8 cellular contexts compared by ENCODE assay signal in genomic region chr13:35475131-35475959, GRCh38. TPM values are rescaled to one million over a fixed set of nuclear protein-coding genes. Genes with fewer than 3 reads are reported as not detected.
A peak's percentile ranks its signal among the peaks of the same experiment; 100 is the strongest.
DNase-seq lines count a peak whose midpoint lies in the region; ATAC-seq and TF ChIP-seq lines count a peak whose summit lies in the region.

No MANE protein-coding gene starts in this region.

- no peaks in the 10 kb centered on the region for H3K9me3 ChIP-seq in esophagus squamous epithelium

- DNase-seq in RPMI7951 (ENCODE audit: low read depth): peak; percentile 67
- no peak for DNase-seq in esophagus squamous epithelium (lab: John Stamatoyannopoulos, UW)
- peak; percentile 41 for DNase-seq in myocyte (ENCODE audit: low read depth)
- no peak for DNase-seq in SW 1271 (lab: John Stamatoyannopoulos, UW)
- no peak for DNase-seq in effector CD4-positive, alpha-beta T cell
- DNase-seq in epidermal melanocyte (ENCODE audit: insufficient read length, low spot score): no peak
- DNase-seq in activated CD4-positive, CD25-positive, alpha-beta regulatory T cell (lab: John Stamatoyannopoulos, UW): no peak

- peak overlapping the region; percentile 26 to 64 (median 40) for H3K4me3 ChIP-seq in esophagus squamous epithelium

- peaks cover 3 to 45% (median 4%) of the 10 kb centered on the region in 3 donors for H3K4me1 ChIP-seq in esophagus squamous epithelium

- peak overlapping the region in 2 of 4 donors; percentile 29 to 41 for H3K27ac ChIP-seq in esophagus squamous epithelium

- H3K36me3 ChIP-seq in esophagus squamous epithelium: no peaks in the 10 kb centered on the region

- peak; percentile 40 for ATAC-seq in GM18520 (IDR thresholded peaks at IDR 0.05; ENCODE audit: unreplicated experiment)

- peaks cover 0 to 96% (median 7%) of the 10 kb centered on the region in 4 donors for H3K27me3 ChIP-seq in esophagus squamous epithelium

- WGBS in esophagus squamous epithelium, 2 donors: 15 to 26% methylated on average over 5 to 21 of the region's 50 CpGs

- TF ChIP-seq POLR2A in esophagus squamous epithelium (IDR thresholded peaks at IDR 0.05): no peak

- intact Hi-C loops in esophagus squamous epithelium (cut with DNase I): no loop called here

- no peak for TF ChIP-seq CTCF in esophagus squamous epithelium (IDR thresholded peaks at IDR 0.05)

RNA-seq across cellular contexts. Expression of gene MAB21L1, which starts 1.1 kb away (rescaled TPM):
- total RNA-seq in RPMI7951 (2014; rRNA removed; shearing (Covaris generic)): 1.4 and 2.4 TPM in 2 replicates
- total RNA-seq in esophagus squamous epithelium (under 1 TPM in 3 of 4 donors, not detected in 1; 0.13 to 0.32 (median 0.19) TPM), myocyte (not detected in 2 replicates)
- 0.14 TPM for polyA plus RNA-seq in myocyte (2012)

Comparison
In these comparisons a context has a peak if more than half of its experiments do, and no peak if none do; other contexts are left out.
1. DNase-seq: peak in RPMI7951 (single experiment) and myocyte (single experiment); none in esophagus squamous epithelium (single experiment), SW 1271 (0 of 2), effector CD4-positive, alpha-beta T cell (single experiment), epidermal melanocyte (single experiment) and activated CD4-positive, CD25-positive, alpha-beta regulatory T cell (0 of 4).